1 cellular context compared by ENCODE assay signal in the genomic region with DNA sequence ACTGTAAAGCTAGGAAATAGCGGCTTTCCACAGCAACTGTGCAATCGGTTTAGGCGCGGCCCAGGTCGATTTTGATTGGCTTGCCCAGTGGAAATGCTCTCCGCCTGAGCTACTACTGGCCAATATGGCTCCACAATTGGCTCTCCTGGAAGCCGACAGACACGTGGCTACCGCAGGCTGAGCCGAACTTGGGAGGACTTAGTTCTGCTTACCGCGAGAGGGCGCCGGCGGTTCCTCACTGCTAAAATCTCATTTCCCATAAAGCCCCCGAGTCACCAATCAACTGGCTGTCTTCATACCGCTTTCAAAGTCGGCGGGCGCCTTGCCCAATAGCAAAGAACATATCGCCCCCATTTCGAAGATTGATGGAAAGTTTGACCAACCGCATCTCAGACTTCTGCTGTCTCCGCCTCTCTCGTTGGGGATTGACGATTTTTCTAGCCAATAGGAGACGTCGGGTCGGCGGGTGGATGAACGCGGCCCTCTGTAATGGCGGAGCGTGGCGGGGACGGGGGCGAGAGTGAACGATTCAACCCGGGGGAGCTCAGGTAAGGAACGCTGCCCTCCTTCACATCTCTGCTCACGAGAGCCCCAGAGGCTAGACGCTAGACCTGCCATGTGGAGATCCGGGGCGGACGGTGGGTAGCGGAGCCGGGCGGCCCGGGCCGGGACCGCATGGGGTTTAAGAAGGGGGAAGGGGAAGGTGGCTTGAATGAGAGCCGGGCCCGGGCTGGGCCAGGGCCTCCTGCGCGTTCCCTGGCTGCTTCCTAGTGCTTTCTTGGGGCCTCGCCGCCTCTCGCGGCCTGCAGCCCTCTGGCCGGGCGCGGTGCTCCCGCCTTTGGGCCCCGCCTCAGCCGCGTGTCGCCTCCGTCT.
TF ChIP-seq lines count a peak whose summit lies in the region.

A gene (plus strand): TSS at position 473 of the 873 bp plus-strand sequence. CDS start 17 bp downstream, at position 490.

TF ChIP-seq in HCT116, 20 proteins besides CTCF, POLR2A, EP300 and RAD21 (continued from another document):
- TF ChIP-seq SRF (IDR thresholded peaks at IDR 0.05; ENCODE audit: low read depth) (peak; percentile 42; the same call in 1 of the 2 replicates), CEBPB (IDR thresholded peaks at IDR 0.05; ENCODE audit: low read depth) (no peak), CBX3 (IDR thresholded peaks at IDR 0.05; ENCODE audit: low read depth) (peak; percentile 99), EGR1 (IDR thresholded peaks at IDR 0.05; ENCODE audit: low read depth) (peak; percentile 67), POLR2AphosphoS5 (IDR thresholded peaks at IDR 0.05; ENCODE audit: low read depth, low read length) (peak; percentile 59; the same call in 1 of the 2 replicates), FOSL1 (IDR thresholded peaks at IDR 0.05; ENCODE audit: low read depth) (no peak), EZH2 (IDR thresholded peaks at IDR 0.05) (no peak)
- TF ChIP-seq, protein P1, sequence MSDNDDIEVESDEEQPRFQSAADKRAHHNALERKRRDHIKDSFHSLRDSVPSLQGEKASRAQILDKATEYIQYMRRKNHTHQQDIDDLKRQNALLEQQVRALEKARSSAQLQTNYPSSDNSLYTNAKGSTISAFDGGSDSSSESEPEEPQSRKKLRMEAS (IDR thresholded peaks at IDR 0.05), result peak; percentile 99
